In the genomic region with DNA sequence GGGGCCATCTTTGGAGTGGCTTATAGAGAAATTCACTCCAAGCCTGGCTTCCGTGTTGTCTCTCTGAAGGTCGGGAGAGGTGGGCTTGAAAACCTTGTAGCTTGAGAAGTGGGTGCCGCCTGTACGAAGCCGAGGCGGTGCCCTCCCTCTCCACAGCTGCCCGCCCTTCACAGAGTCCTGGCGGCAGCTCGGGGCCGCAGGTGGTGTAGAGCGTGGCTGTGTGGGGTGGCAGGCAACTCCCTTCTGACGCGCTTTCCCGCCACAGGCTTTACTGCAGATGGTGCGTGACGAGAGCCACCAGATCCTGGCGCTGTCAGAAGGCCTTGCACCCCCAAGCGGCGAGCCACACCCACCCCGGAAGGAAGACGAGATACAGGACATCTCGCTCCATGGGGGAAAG, we compare ENCODE assay signal across 11 cellular contexts. TPM values are rescaled to one million over a fixed set of nuclear protein-coding genes. Genes with fewer than 3 reads are reported as not detected.
DNase-seq lines count a peak whose midpoint lies in the region; ATAC-seq lines count a peak whose summit lies in the region.
"Had no signal": no experiment of that assay in that cellular context is flagged by ENCODE, and none has a peak within 500 bp of the region (broad histone marks: within the 10 kb centered on the region; RNA-seq: fewer than 3 reads in every experiment).

No MANE protein-coding gene starts in this region.

- H3K36me3 ChIP-seq in CD8-positive, alpha-beta memory T cell (ENCODE audit: insufficient read depth, low read length) = peaks cover 4% of the 10 kb centered on the region
- H3K36me3 ChIP-seq in aorta (ENCODE audit: control insufficient read depth in 1 of 2, insufficient read depth in 2 of 2, low read length in 1 of 2) = peaks cover 0 to 2% of the 10 kb centered on the region in 2 donors

- peak overlapping the region; percentile 93 to 100 (median 99) for H3K27ac Mint-ChIP-seq in CD8-positive, alpha-beta memory T cell
- H3K27ac Mint-ChIP-seq in activated naive CD4-positive, alpha-beta T cell treated with anti-CD3 and anti-CD28 coated beads, Interleukin-2, amount 10 ng/mL, durations not matched to agents 7 days and 5 days = peak overlapping the region; percentile 98

- intact Hi-C loops in aorta (cut with DNase I) = no loop called here

- H3K27me3 Mint-ChIP-seq in CD8-positive, alpha-beta memory T cell = peaks cover 0 to 1% of the 10 kb centered on the region in 2 donors
- H3K27me3 Mint-ChIP-seq in activated naive CD4-positive, alpha-beta T cell treated with anti-CD3 and anti-CD28 coated beads, Interleukin-2, amount 10 ng/mL, durations not matched to agents 7 days and 5 days = no peaks in the 10 kb centered on the region

- CTCF ChIA-PET in CD8-positive, alpha-beta memory T cell (lab: Charles Lee) = interaction anchor here (0.6 to 2.9 kb wide), 5 partner anchors 9 to 199 kb away, joined by 3 to 10 read pairs (median 3); no protein-coding TSS in a partner anchor
- CTCF ChIA-PET in activated naive CD4-positive, alpha-beta T cell treated with anti-CD3 and anti-CD28 coated beads, Interleukin-2, amount 10 ng/mL, durations not matched to agents 7 days and 5 days (lab: Charles Lee) = interaction anchor here (0.6 kb wide), 1 partner anchor 1931 kb away, joined by 3 read pairs; no protein-coding TSS in a partner anchor

- peak overlapping the region; percentile 95 for H3K27ac ChIP-seq in CD8-positive, alpha-beta memory T cell (ENCODE audit: low read depth, low read length)
- no peak overlapping the region for H3K27ac ChIP-seq in aorta (ENCODE audit: low read depth in 1 of 2, low read length in 2 of 2)
- H3K27ac ChIP-seq: pancreas had no signal

- POLR2A ChIA-PET in CD8-positive, alpha-beta memory T cell (lab: Charles Lee) = interaction anchor here (1.0 to 2.7 kb wide), 4 partner anchors 31 to 126 kb away, joined by 4 to 12 read pairs (median 6); a partner anchor contains a TSS

- peaks cover 23 to 53% (median 30%) of the 10 kb centered on the region in 3 donors for H3K4me1 Mint-ChIP-seq in CD8-positive, alpha-beta memory T cell
- H3K4me1 Mint-ChIP-seq in activated naive CD4-positive, alpha-beta T cell treated with anti-CD3 and anti-CD28 coated beads, Interleukin-2, amount 10 ng/mL, durations not matched to agents 7 days and 5 days = peaks cover 25% of the 10 kb centered on the region

- peaks cover 37% of the 10 kb centered on the region for H3K4me1 ChIP-seq in CD8-positive, alpha-beta memory T cell (ENCODE audit: insufficient read depth, low read length)
- H3K4me1 ChIP-seq in aorta (ENCODE audit: control insufficient read depth in 1 of 2, insufficient read depth in 2 of 2, low read length in 2 of 2) = no peaks in the 10 kb centered on the region
- H3K4me1 ChIP-seq: pancreas had no signal

- H3K36me3 Mint-ChIP-seq in CD8-positive, alpha-beta memory T cell = peaks cover 0 to 45% (median 2%) of the 10 kb centered on the region in 3 donors
- peaks cover 30% of the 10 kb centered on the region for H3K36me3 Mint-ChIP-seq in activated naive CD4-positive, alpha-beta T cell treated with anti-CD3 and anti-CD28 coated beads, Interleukin-2, amount 10 ng/mL, durations not matched to agents 7 days and 5 days

- H3K27me3 ChIP-seq in CD8-positive, alpha-beta memory T cell (ENCODE audit: insufficient read depth, low read length, poor library complexity, severe bottlenecking) = no peaks in the 10 kb centered on the region
- no peaks in the 10 kb centered on the region for H3K27me3 ChIP-seq in aorta (ENCODE audit: control insufficient read depth in 1 of 2, insufficient read depth in 2 of 2, low read length in 1 of 2)
- H3K27me3 ChIP-seq: pancreas had no signal

- ATAC-seq in aorta (ENCODE audit: low FRiP score) = no peak
- ATAC-seq: pancreas had no signal

- DNase-seq in CD8-positive, alpha-beta memory T cell = peak; percentile 69 to 94 (median 91)
- peak in 3 of 5 experiments; percentile 34 to 92 (median 64) for DNase-seq in T-helper 2 cell
- DNase-seq in activated naive CD4-positive, alpha-beta T cell treated with anti-CD3 and anti-CD28 coated beads, Interleukin-2, amount 10 ng/mL, durations not matched to agents 7 days and 5 days = peak; percentile 69
- DNase-seq in stimulated activated CD4-positive, alpha-beta T cell treated with anti-CD3 and anti-CD28 coated beads, Interleukin-1b, Interleukin-23, amount 100 ng/mL, for 48 hours = peak; percentile 32
- DNase-seq in aorta = no peak
- DNase-seq in kidney tubule cell (ENCODE audit: low spot score) = no peak
- DNase-seq in NCI-H1048 (lab: John Stamatoyannopoulos, UW) = no peak
- no peak for DNase-seq in superior temporal gyrus (ENCODE audit: extremely low spot score)
- DNase-seq: erythroblast, NCI-H146, pancreas had no signal

- H3K4me3 Mint-ChIP-seq in CD8-positive, alpha-beta memory T cell = peak overlapping the region; percentile 65 to 91 (median 86)
- H3K4me3 Mint-ChIP-seq in activated naive CD4-positive, alpha-beta T cell treated with anti-CD3 and anti-CD28 coated beads, Interleukin-2, amount 10 ng/mL, durations not matched to agents 7 days and 5 days = peak overlapping the region; percentile 15

- peaks cover 0 to 2% (median 0%) of the 10 kb centered on the region in 5 donors for H3K9me3 Mint-ChIP-seq in CD8-positive, alpha-beta memory T cell
- no peaks in the 10 kb centered on the region for H3K9me3 Mint-ChIP-seq in activated naive CD4-positive, alpha-beta T cell treated with anti-CD3 and anti-CD28 coated beads, Interleukin-2, amount 10 ng/mL, durations not matched to agents 7 days and 5 days

- H3K4me3 ChIP-seq in CD8-positive, alpha-beta memory T cell (ENCODE audit: low read length) = peak overlapping the region; percentile 64
- no peak overlapping the region for H3K4me3 ChIP-seq in aorta (ENCODE audit: low read length in 2 of 2)
- H3K4me3 ChIP-seq: pancreas had no signal

- H3K9me3 ChIP-seq in CD8-positive, alpha-beta memory T cell (ENCODE audit: low read length) = no peaks in the 10 kb centered on the region
- no peaks in the 10 kb centered on the region for H3K9me3 ChIP-seq in aorta (ENCODE audit: control insufficient read depth, low read length)
- H3K9me3 ChIP-seq: pancreas had no signal

- 92 to 95% methylated on average over 22 of the region's 22 CpGs for WGBS in aorta, 2 donors

RNA-seq across cellular contexts. Expression of a gene that starts 33.1 kb away (rescaled TPM):
- 10 to 100 TPM; 29.7 to 29.9 TPM for total RNA-seq in CD8-positive, alpha-beta memory T cell
- polyA plus RNA-seq in CD8-positive, alpha-beta memory T cell = 32.6 TPM
- total RNA-seq in aorta = 10 to 100 TPM; 33.5 to 61.5 TPM
- 10 to 100 TPM in 1 of 2 donors, 1 to 10 TPM in 1; 5.3 to 22.6 TPM for polyA plus RNA-seq in aorta

Comparison
In these comparisons a context has a peak if more than half of its experiments do, and no peak if none do; other contexts are left out.
1. DNase-seq: peak in CD8-positive, alpha-beta memory T cell (5 of 5), T-helper 2 cell (3 of 5), activated naive CD4-positive, alpha-beta T cell treated with anti-CD3 and anti-CD28 coated beads, Interleukin-2, amount 10 ng/mL, durations not matched to agents 7 days and 5 days (single experiment) and stimulated activated CD4-positive, alpha-beta T cell treated with anti-CD3 and anti-CD28 coated beads, Interleukin-1b, Interleukin-23, amount 100 ng/mL, for 48 hours (single experiment); none in aorta (0 of 2), kidney tubule cell (single experiment), NCI-H1048 (single experiment) and superior temporal gyrus (single experiment).